In the genomic region with DNA sequence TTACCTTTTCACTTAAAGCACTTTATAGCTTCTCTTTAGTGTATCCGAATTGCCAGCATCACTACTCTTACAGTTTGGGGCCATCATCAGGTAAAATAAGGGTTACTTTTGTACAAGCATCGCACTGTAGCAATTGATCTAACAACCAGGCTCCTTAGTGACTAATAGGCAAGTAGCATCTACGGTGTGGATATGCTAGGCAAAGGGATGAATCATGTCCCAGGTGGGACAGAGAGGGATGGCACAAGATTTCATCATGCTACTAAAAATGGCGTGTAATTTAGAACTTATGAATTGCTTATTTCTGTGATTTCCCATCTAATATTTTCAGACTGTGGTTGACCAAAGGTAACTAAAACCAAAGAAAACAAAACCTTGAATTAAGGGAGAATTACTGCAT, we compare ENCODE assay signal across 22 cellular contexts.
"Had no signal": no experiment of that assay in that cellular context is flagged by ENCODE, and none has a peak within 500 bp of the region (broad histone marks: within the 10 kb centered on the region; RNA-seq: fewer than 3 reads in every experiment).

No MANE protein-coding gene starts in this region.

- H3K4me3 ChIP-seq: colonic mucosa, gastroesophageal sphincter, pancreas, prostate gland, right lobe of liver, spleen, tibial artery, upper lobe of left lung, vagina had no signal

- H3K27ac ChIP-seq: colonic mucosa, gastroesophageal sphincter, pancreas, prostate gland, right lobe of liver, spleen, tibial artery, upper lobe of left lung, vagina had no signal

- ATAC-seq: gastroesophageal sphincter; left lobe of liver; pancreas; right lobe of liver; stimulated activated memory B cell treated with anti-CD40 and anti-IgM and Interleukin-4, amounts not matched to agents 10 μg/mL and 1 μg/mL and 100 μg/mL, for 72 hours had no signal

- H3K36me3 ChIP-seq: colonic mucosa, gastroesophageal sphincter, pancreas, prostate gland, right lobe of liver, spleen, tibial artery, upper lobe of left lung, vagina had no signal

- H3K27me3 ChIP-seq: colonic mucosa, gastroesophageal sphincter, pancreas, right lobe of liver, spleen, tibial artery, upper lobe of left lung, vagina had no signal

- H3K4me1 ChIP-seq: colonic mucosa, gastroesophageal sphincter, pancreas, prostate gland, right lobe of liver, spleen, tibial artery, upper lobe of left lung, vagina had no signal

- H3K9me3 ChIP-seq: colonic mucosa, gastroesophageal sphincter, pancreas, prostate gland, right lobe of liver, spleen, tibial artery, upper lobe of left lung, vagina had no signal

- DNase-seq: colonic mucosa; dermis blood vessel endothelial cell; effector CD4-positive, alpha-beta T cell; endodermal cell; glutamatergic neuron; islet precursor cell; midbrain; occipital lobe; pancreas; retina; right lobe of liver; spleen; stimulated activated CD4-positive, alpha-beta T cell treated with anti-CD3 and anti-CD28 coated beads, Interleukin-15, amount 100 ng/mL, for 24 hours; stimulated activated CD4-positive, alpha-beta T cell treated with anti-CD3 and anti-CD28 coated beads, Interleukin-1b, Interleukin-23, amount 100 ng/mL, for 48 hours; stimulated activated CD4-positive, alpha-beta T cell treated with anti-CD3 and anti-CD28 coated beads, Interleukin-4, amount 100 ng/mL, for 24 hours; tibial artery; upper lobe of left lung had no signal
